ENCODE assay signal across 8 cellular contexts in the genomic region with DNA sequence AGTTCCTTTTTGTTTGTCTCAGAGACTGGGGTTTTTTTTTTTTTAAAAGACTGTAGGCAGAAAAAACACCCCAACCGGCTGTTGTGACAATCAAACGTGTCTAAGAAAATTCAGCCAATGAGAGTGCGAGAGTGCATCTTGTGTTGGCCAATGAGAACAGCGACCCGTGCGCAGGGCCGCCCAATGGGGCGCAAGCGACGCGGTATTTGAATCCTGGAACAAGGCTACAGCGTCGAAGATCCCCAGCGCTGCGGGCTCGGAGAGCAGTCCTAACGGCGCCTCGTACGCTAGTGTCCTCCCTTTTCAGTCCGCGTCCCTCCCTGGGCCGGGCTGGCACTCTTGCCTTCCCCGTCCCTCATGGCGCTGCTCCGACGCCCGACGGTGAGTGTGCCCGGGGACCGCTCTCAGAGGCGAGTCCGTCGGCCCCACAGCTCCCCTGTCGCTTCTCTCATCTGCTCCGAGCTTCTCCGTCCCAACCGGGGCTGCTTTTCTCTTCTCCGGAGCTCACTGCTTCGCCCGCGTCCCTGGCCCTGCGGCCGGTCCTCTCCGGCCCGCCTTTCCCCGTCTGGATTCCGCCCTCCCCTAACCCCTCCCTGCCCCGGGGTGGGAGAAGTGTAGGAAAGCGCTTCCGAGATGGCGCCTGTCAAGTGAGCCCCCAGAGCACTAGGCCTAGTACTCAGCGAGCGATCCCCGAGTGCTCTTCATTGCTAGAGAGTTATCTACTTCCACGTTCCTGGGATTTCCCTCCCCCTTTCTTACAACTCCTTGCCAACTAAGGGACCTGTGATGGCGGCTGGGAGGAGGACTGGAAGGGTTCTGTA. TPM values are rescaled to one million over a fixed set of nuclear protein-coding genes. Genes with fewer than 3 reads are reported as not detected.
DNase-seq lines count a peak whose midpoint lies in the region; ATAC-seq and TF ChIP-seq lines count a peak whose summit lies in the region.

A gene (plus strand): TSS at position 235 of the 821 bp plus-strand sequence. CDS start 123 bp downstream, at position 358.

- H2AK5ac ChIP-seq in mesendoderm (ENCODE audit: low read length), result no peak within 1 kb of the TSS

- peaks cover 26% of the 10 kb centered on the region for H3K4me1 Mint-ChIP-seq in Calu3 (ENCODE audit: low read depth, unreplicated experiment)
- no peaks in the 10 kb centered on the region for H3K4me1 Mint-ChIP-seq in endodermal cell

- H3K27me3 ChIP-seq in HUES48 (ENCODE audit: control insufficient read depth, insufficient read depth, low read length) (no peaks in the 10 kb centered on the region), NT2/D1 (ENCODE audit: insufficient read depth, insufficient read length) (no peaks in the 10 kb centered on the region), endodermal cell (ENCODE audit: control insufficient read depth, insufficient read depth, low read length, poor library complexity, severe bottlenecking) (no peaks in the 10 kb centered on the region), mesendoderm (ENCODE audit: insufficient read depth, low read length, poor library complexity) (no peaks in the 10 kb centered on the region)

- H3K56ac ChIP-seq in mesendoderm (ENCODE audit: low read length), result peak within 1 kb of the TSS; percentile 94

- H3K4me2 ChIP-seq in mesendoderm (ENCODE audit: low read length), result peak within 1 kb of the TSS; percentile 77

- DNase-seq in Calu3 (peak; percentile 90), NT2/D1 (ENCODE audit: low read depth, low spot score) (peak; percentile 95), endodermal cell (peak; percentile 96), mesendoderm (peak; percentile 98)
- DNase-seq in activated CD8-positive, alpha-beta memory T cell treated with anti-CD3 and anti-CD28 coated beads for 48 hours (ENCODE audit: low read depth in 2 of 3, low spot score in 2 of 3), result peak; percentile 40 to 67 (median 53)
- peak; percentile 57 for DNase-seq in stimulated activated CD8-positive, alpha-beta memory T cell treated with anti-CD3 and anti-CD28 coated beads, Interleukin-15, amount 100 ng/mL, for 1 hour (ENCODE audit: low read depth)

- TF ChIP-seq CTCF in Calu3 (IDR thresholded peaks at IDR 0.05; ENCODE audit: unreplicated experiment) (no peak), endodermal cell (conservative IDR thresholded peaks at IDR 0.05) (no peak)

- CTCF ChIA-PET in Calu3 (lab: Charles Lee), result interaction anchor here (0.6 to 1.9 kb wide), 3 partner anchors 118 to 424 kb away, joined by 3 to 8 read pairs (median 3); no protein-coding TSS in a partner anchor

- H3K27ac Mint-ChIP-seq in Calu3 (ENCODE audit: unreplicated experiment) (peak within 1 kb of the TSS; percentile 73), endodermal cell (peak within 1 kb of the TSS; percentile 96)

- peaks cover 4% of the 10 kb centered on the region for H3K79me2 ChIP-seq in mesendoderm (ENCODE audit: control insufficient read depth, insufficient read depth, low read length)

- H3K36me3 Mint-ChIP-seq in Calu3 (ENCODE audit: insufficient read depth, unreplicated experiment), result peaks cover 50% of the 10 kb centered on the region
- H3K36me3 Mint-ChIP-seq in endodermal cell (ENCODE audit: low read depth), result peaks cover 33% of the 10 kb centered on the region

- H3K4me1 ChIP-seq in HUES48 (ENCODE audit: control insufficient read depth, insufficient read depth, low read length) (no peaks in the 10 kb centered on the region), NT2/D1 (ENCODE audit: insufficient read depth, insufficient read length) (no peaks in the 10 kb centered on the region), endodermal cell (ENCODE audit: control insufficient read depth, insufficient read depth, low read length) (no peaks in the 10 kb centered on the region), mesendoderm (ENCODE audit: control insufficient read depth, low read depth, low read length) (no peaks in the 10 kb centered on the region)

- WGBS in endodermal cell (ENCODE audit: insufficient coverage in 1 of 2, insufficient read length in 1 of 2), 2 experiments, result 0% methylated on average over 27 to 51 of the region's 57 CpGs
- WGBS in mesendoderm (ENCODE audit: extremely low coverage, insufficient coverage, low lambda C conversion rate), result no CpG with 5 or more reads among the region's 57 CpGs

- H4K5ac ChIP-seq in mesendoderm (ENCODE audit: low read length), result no peak within 1 kb of the TSS

- H3K4me3 Mint-ChIP-seq in Calu3 (ENCODE audit: low read depth, unreplicated experiment) (peak within 1 kb of the TSS; percentile 100), endodermal cell (peak within 1 kb of the TSS; percentile 96)

- no peak within 1 kb of the TSS for H3K23ac ChIP-seq in mesendoderm (ENCODE audit: low read length)

- H3K9me3 Mint-ChIP-seq in Calu3 (ENCODE audit: low read depth, unreplicated experiment) (no peaks in the 10 kb centered on the region), endodermal cell (no peaks in the 10 kb centered on the region)

- H3K4me3 ChIP-seq in HUES48 (ENCODE audit: low read depth, low read length), result peak within 1 kb of the TSS; percentile 94
- peak within 1 kb of the TSS; percentile 98 for H3K4me3 ChIP-seq in NT2/D1 (ENCODE audit: insufficient read length, low read depth)
- peak within 1 kb of the TSS; percentile 99 for H3K4me3 ChIP-seq in endodermal cell (ENCODE audit: low read length)
- H3K4me3 ChIP-seq in mesendoderm (ENCODE audit: low read length), result peak within 1 kb of the TSS; percentile 86

- H3K79me1 ChIP-seq in mesendoderm (ENCODE audit: low read length), result no peaks in the 10 kb centered on the region

- intact Hi-C loops in Calu3 (cut with micrococcal nuclease; ENCODE audit: unreplicated experiment), result loop anchor here (2.0 to 10.0 kb wide), 2 partner anchors 124 to 880 kb away; no protein-coding TSS in a partner anchor

- H3K18ac ChIP-seq in mesendoderm (ENCODE audit: low read length), result peak within 1 kb of the TSS; percentile 10

- no peak within 1 kb of the TSS for H4K8ac ChIP-seq in mesendoderm (ENCODE audit: low read depth, low read length)

- peaks cover 37% of the 10 kb centered on the region for H3K36me3 ChIP-seq in HUES48 (ENCODE audit: control insufficient read depth, insufficient read depth, low read length)
- H3K36me3 ChIP-seq in NT2/D1 (ENCODE audit: insufficient read depth, insufficient read length, low read length), result peaks cover 32% of the 10 kb centered on the region
- H3K36me3 ChIP-seq in endodermal cell (ENCODE audit: control insufficient read depth, insufficient read depth, low read length), result peaks cover 33% of the 10 kb centered on the region
- peaks cover 4% of the 10 kb centered on the region for H3K36me3 ChIP-seq in mesendoderm (ENCODE audit: control insufficient read depth, insufficient read depth, low read length)

- no peaks in the 10 kb centered on the region for H3K27me3 Mint-ChIP-seq in Calu3 (ENCODE audit: unreplicated experiment)
- H3K27me3 Mint-ChIP-seq in endodermal cell (ENCODE audit: insufficient read depth), result no peaks in the 10 kb centered on the region

- no peak within 1 kb of the TSS for H2BK15ac ChIP-seq in mesendoderm (replicated peaks; ENCODE audit: low read depth)

- BruUV-seq in Calu3 (replicated peaks; lab: Mats Ljungman, UMichigan), result no TSS peak

- peak within 1 kb of the TSS; percentile 97 for H3K27ac ChIP-seq in HUES48 (ENCODE audit: low read depth, low read length)
- peak within 1 kb of the TSS; percentile 95 for H3K27ac ChIP-seq in endodermal cell (ENCODE audit: low read depth, low read length)
- peak within 1 kb of the TSS; percentile 72 for H3K27ac ChIP-seq in mesendoderm (ENCODE audit: low read depth, low read length)

- H2BK5ac ChIP-seq in mesendoderm (ENCODE audit: low read length), result peak within 1 kb of the TSS; percentile 38

- H3K9me3 ChIP-seq in HUES48 (ENCODE audit: control insufficient read depth, insufficient read depth, low read length), result no peaks in the 10 kb centered on the region
- H3K9me3 ChIP-seq in NT2/D1 (ENCODE audit: insufficient read depth, low read length), result no peaks in the 10 kb centered on the region
- no peaks in the 10 kb centered on the region for H3K9me3 ChIP-seq in endodermal cell (ENCODE audit: control insufficient read depth, low read length)

- peak; percentile 98 for ATAC-seq in GM21423 (IDR thresholded peaks at IDR 0.05; ENCODE audit: unreplicated experiment)

- H2BK120ac ChIP-seq in mesendoderm (ENCODE audit: low read depth, low read length), result no peak within 1 kb of the TSS

- peak within 1 kb of the TSS; percentile 21 for H3K4ac ChIP-seq in mesendoderm (ENCODE audit: low read depth, low read length)

- H3K9ac ChIP-seq in HUES48 (ENCODE audit: low read depth, low read length) (peak within 1 kb of the TSS; percentile 95), NT2/D1 (ENCODE audit: insufficient read length, low read depth) (peak within 1 kb of the TSS; percentile 100), endodermal cell (ENCODE audit: extremely low read depth, low read length, poor library complexity, severe bottlenecking) (peak within 1 kb of the TSS; percentile 93), mesendoderm (ENCODE audit: low read length) (peak within 1 kb of the TSS; percentile 84)

RNA-seq across cellular contexts. Expression of the gene that starts here (rescaled TPM):
- total RNA-seq in Calu3 (2022), result 72.5 and 86.4 TPM in 2 replicates
- total RNA-seq in endodermal cell, result 10 to 100 TPM; 77.5 to 87.2 TPM
- 153 TPM for polyA plus RNA-seq in endodermal cell (2013, experiment 1 of 2)
- 154 TPM for polyA plus RNA-seq in endodermal cell (2013, experiment 2 of 2)
- polyA plus RNA-seq in mesendoderm (2013, experiment 1 of 2), result 94.7 TPM
- polyA plus RNA-seq in mesendoderm (2013, experiment 2 of 2), result 91.2 TPM

Comparison
In these comparisons a context has a peak if more than half of its experiments do, and no peak if none do; other contexts are left out.
1. Peak in every context shown above with its lines: DNase-seq, ATAC-seq, H3K4me3 ChIP-seq and H3K27ac ChIP-seq.